Comparison of ENCODE assay signal across 1 cellular context in genomic region chr9:38025166-38025565, GRCh38.
TF ChIP-seq lines count a peak whose summit lies in the region.

No MANE protein-coding gene starts in this region.

TF ChIP-seq in HepG2, 621 proteins besides CTCF, POLR2A, EP300 and RAD21 (continued from another document):
- TF ChIP-seq BCLAF1 (IDR thresholded peaks at IDR 0.05), result no peak
